Comparison of ENCODE assay signal across 10 cellular contexts in genomic region chr5:165497707-165498106, GRCh38.
DNase-seq lines count a peak whose midpoint lies in the region; ATAC-seq and TF ChIP-seq lines count a peak whose summit lies in the region.
"Had no signal": no experiment of that assay in that cellular context is flagged by ENCODE, and none has a peak within 500 bp of the region (broad histone marks: within the 10 kb centered on the region; RNA-seq: fewer than 3 reads in every experiment).

No MANE protein-coding gene starts in this region.

- H3K4me3 Mint-ChIP-seq in natural killer cell treated with Interleukin-12 subunit alpha and Interleukin-12 subunit beta and Interleukin-15 and Interleukin-18, amount 100 ng/mL, for 72 hours: no peak overlapping the region
- H3K4me3 Mint-ChIP-seq: IgD-negative memory B cell had no signal

- no peak overlapping the region for H2BK120ac ChIP-seq in mesendoderm (ENCODE audit: low read depth, low read length)

- no CpG with 5 or more reads among the region's 5 CpGs for WGBS in mesendoderm (ENCODE audit: extremely low coverage, insufficient coverage, low lambda C conversion rate)
- WGBS in ovary, 3 donors: 74 to 82% (median 78%) methylated on average over 5 of the region's 5 CpGs

- no peaks in the 10 kb centered on the region for H3K27me3 Mint-ChIP-seq in natural killer cell treated with Interleukin-12 subunit alpha and Interleukin-12 subunit beta and Interleukin-15 and Interleukin-18, amount 100 ng/mL, for 72 hours
- H3K27me3 Mint-ChIP-seq: IgD-negative memory B cell had no signal

- no peaks in the 10 kb centered on the region for H3K4me1 Mint-ChIP-seq in natural killer cell treated with Interleukin-12 subunit alpha and Interleukin-12 subunit beta and Interleukin-15 and Interleukin-18, amount 100 ng/mL, for 72 hours (ENCODE audit: low read depth in 2 of 2)
- H3K4me1 Mint-ChIP-seq: IgD-negative memory B cell had no signal

- no peak overlapping the region for H3K27ac Mint-ChIP-seq in natural killer cell treated with Interleukin-12 subunit alpha and Interleukin-12 subunit beta and Interleukin-15 and Interleukin-18, amount 100 ng/mL, for 72 hours
- H3K27ac Mint-ChIP-seq: IgD-negative memory B cell had no signal

- H3K36me3 ChIP-seq in MG63: no peaks in the 10 kb centered on the region
- H3K36me3 ChIP-seq in mesendoderm (ENCODE audit: control insufficient read depth, insufficient read depth, low read length): no peaks in the 10 kb centered on the region
- H3K36me3 ChIP-seq in ovary: no peaks in the 10 kb centered on the region
- H3K36me3 ChIP-seq: neutrophil had no signal

- DNase-seq in NCI-H146 (lab: John Stamatoyannopoulos, UW) (peak; percentile 21), NCI-H146 treated with DMSO at 0.1 percent for 48 hours (lab: John Stamatoyannopoulos, UW; ENCODE audit: unreplicated experiment) (no peak), MG63 (peak; percentile 4), amniotic epithelial cell (ENCODE audit: low read depth) (peak; percentile 27), mesendoderm (peak; percentile 75), SKM-1 treated with dmso at 0.1 percent for 144 hours (lab: John Stamatoyannopoulos, UW; ENCODE audit: unreplicated experiment) (no peak), ovary (no peak)
- no peak for DNase-seq in natural killer cell treated with Interleukin-12 subunit alpha and Interleukin-12 subunit beta and Interleukin-15 and Interleukin-18, amount 100 ng/mL, for 72 hours (ENCODE audit: low spot score)

- no peak overlapping the region for H3K4me2 ChIP-seq in mesendoderm (ENCODE audit: low read length)

- TF ChIP-seq EP300 in ovary (IDR thresholded peaks at IDR 0.05): no peak

- intact Hi-C loops in ovary (cut with DNase I): no loop called here

- H3K79me1 ChIP-seq in mesendoderm (ENCODE audit: low read length): no peaks in the 10 kb centered on the region

- TF ChIP-seq CTCF in ovary (IDR thresholded peaks at IDR 0.05): no peak

- no peaks in the 10 kb centered on the region for H3K36me3 Mint-ChIP-seq in natural killer cell treated with Interleukin-12 subunit alpha and Interleukin-12 subunit beta and Interleukin-15 and Interleukin-18, amount 100 ng/mL, for 72 hours
- H3K36me3 Mint-ChIP-seq: IgD-negative memory B cell had no signal

- H3K18ac ChIP-seq in mesendoderm (ENCODE audit: low read length): no peak overlapping the region

- H3K79me2 ChIP-seq in mesendoderm (ENCODE audit: control insufficient read depth, insufficient read depth, low read length): no peaks in the 10 kb centered on the region

- H2BK5ac ChIP-seq in mesendoderm (ENCODE audit: low read length): no peak overlapping the region

- no peak overlapping the region for H3K9ac ChIP-seq in mesendoderm (ENCODE audit: low read length)

- H4K8ac ChIP-seq in mesendoderm (ENCODE audit: low read depth, low read length): no peak overlapping the region

- ATAC-seq in natural killer cell treated with Interleukin-12 subunit alpha and Interleukin-12 subunit beta and Interleukin-15 and Interleukin-18, amount 100 ng/mL, for 72 hours: no peak

- no peak overlapping the region for H3K23ac ChIP-seq in mesendoderm (ENCODE audit: low read length)

- H3K4me1 ChIP-seq in mesendoderm (ENCODE audit: control insufficient read depth, low read depth, low read length) (no peaks in the 10 kb centered on the region), ovary (ENCODE audit: insufficient read depth) (no peaks in the 10 kb centered on the region)

- H3K27me3 ChIP-seq in MG63 (no peaks in the 10 kb centered on the region), mesendoderm (ENCODE audit: insufficient read depth, low read length, poor library complexity) (no peaks in the 10 kb centered on the region), ovary (no peaks in the 10 kb centered on the region)
- H3K27me3 ChIP-seq: neutrophil had no signal

- H3K9me3 ChIP-seq in MG63: no peaks in the 10 kb centered on the region
- H3K9me3 ChIP-seq in ovary: no peaks in the 10 kb centered on the region
- H3K9me3 ChIP-seq: neutrophil had no signal

- no peak overlapping the region for H3K56ac ChIP-seq in mesendoderm (ENCODE audit: low read length)

- H3K4ac ChIP-seq in mesendoderm (ENCODE audit: low read depth, low read length): no peak overlapping the region

- no peak overlapping the region for H3K4me3 ChIP-seq in MG63
- no peak overlapping the region for H3K4me3 ChIP-seq in mesendoderm (ENCODE audit: low read length)
- no peak overlapping the region for H3K4me3 ChIP-seq in ovary

- H3K9me3 Mint-ChIP-seq in natural killer cell treated with Interleukin-12 subunit alpha and Interleukin-12 subunit beta and Interleukin-15 and Interleukin-18, amount 100 ng/mL, for 72 hours: peaks cover 5% of the 10 kb centered on the region

- H2BK15ac ChIP-seq in mesendoderm (replicated peaks; ENCODE audit: low read depth): no peak overlapping the region

- no peak overlapping the region for H2AK5ac ChIP-seq in mesendoderm (ENCODE audit: low read length)

- H4K5ac ChIP-seq in mesendoderm (ENCODE audit: low read length): no peak overlapping the region

- no peak for TF ChIP-seq POLR2A in ovary (IDR thresholded peaks at IDR 0.05)

- H3K27ac ChIP-seq in mesendoderm (ENCODE audit: low read depth, low read length) (no peak overlapping the region), ovary (no peak overlapping the region)
- H3K27ac ChIP-seq: neutrophil had no signal

Comparison
In these comparisons a context has a peak if more than half of its experiments do, and no peak if none do; other contexts are left out.
1. DNase-seq: peak in NCI-H146 (single experiment), MG63 (single experiment), amniotic epithelial cell (single experiment) and mesendoderm (single experiment); none in NCI-H146 treated with DMSO at 0.1 percent for 48 hours (single experiment), SKM-1 treated with dmso at 0.1 percent for 144 hours (single experiment), ovary (0 of 5) and natural killer cell treated with Interleukin-12 subunit alpha and Interleukin-12 subunit beta and Interleukin-15 and Interleukin-18, amount 100 ng/mL, for 72 hours (single experiment).